ENCODE assay signal across 8 cellular contexts in the genomic region with DNA sequence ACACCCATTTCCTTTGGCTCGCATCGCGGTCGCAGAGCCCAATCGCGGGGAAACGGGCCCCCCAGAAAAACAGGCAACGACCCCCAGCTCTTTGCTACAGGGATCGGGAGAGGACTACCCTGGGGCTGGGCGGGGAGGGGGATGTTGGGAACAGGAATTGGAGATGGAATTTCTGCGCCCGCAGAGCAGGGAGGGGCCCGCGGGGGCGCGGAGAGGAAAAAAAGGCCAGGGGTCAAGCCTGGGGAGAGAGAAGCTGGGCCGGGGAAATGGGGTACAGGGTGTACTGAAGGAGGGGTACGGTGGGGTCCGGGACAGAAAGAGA. TPM values are rescaled to one million over a fixed set of nuclear protein-coding genes. Genes with fewer than 3 reads are reported as not detected.
DNase-seq lines count a peak whose midpoint lies in the region; ATAC-seq, FAIRE-seq and TF ChIP-seq lines count a peak whose summit lies in the region.

No MANE protein-coding gene starts in this region.

- no peak overlapping the region for H3K27ac ChIP-seq in CD4-positive, alpha-beta T cell (ENCODE audit: low read depth, low read length)
- H3K27ac ChIP-seq in OCI-LY3 (ENCODE audit: low read length): peak overlapping the region; percentile 53
- H3K27ac ChIP-seq in endothelial cell of umbilical vein (ENCODE audit: insufficient read depth, low read depth, low read length): peak overlapping the region; percentile 27
- H3K27ac ChIP-seq in neural progenitor cell: no peak overlapping the region

- H3K4me1 ChIP-seq in OCI-LY3 (ENCODE audit: low read length) (peaks cover 14% of the 10 kb centered on the region), endothelial cell of umbilical vein (ENCODE audit: control insufficient read depth, extremely low read depth, insufficient read depth, low read length) (peaks cover 20% of the 10 kb centered on the region), neural progenitor cell (peaks cover 29% of the 10 kb centered on the region)

- H2AFZ ChIP-seq in OCI-LY3 (ENCODE audit: low read depth, low read length): peak overlapping the region; percentile 87
- H2AFZ ChIP-seq in endothelial cell of umbilical vein (ENCODE audit: low read depth, low read length): peak overlapping the region; percentile 72
- H2AFZ ChIP-seq in neural progenitor cell (replicated peaks): peak overlapping the region; percentile 84

- ATAC-seq in CD4-positive, alpha-beta T cell (ENCODE audit: poor library complexity): no peak
- no peak for ATAC-seq in HG03432 (IDR thresholded peaks at IDR 0.05; ENCODE audit: unreplicated experiment)

- no peak for DNase-seq in CD4-positive, alpha-beta T cell
- DNase-seq in endothelial cell of umbilical vein (ENCODE audit: low read depth, low spot score) (no peak), neural progenitor cell (ENCODE audit: low spot score) (peak; percentile 61), HUDEP-2 (lab: John Stamatoyannopoulos, UW; ENCODE audit: unreplicated experiment in 76 of 76) (no peak), DMS53 (lab: John Stamatoyannopoulos, UW) (no peak), NCI-H187 (lab: John Stamatoyannopoulos, UW) (no peak)

- H3K79me2 ChIP-seq in OCI-LY3 (ENCODE audit: low read length): no peaks in the 10 kb centered on the region; the same call in 1 of the 2 replicates
- peaks cover 2% of the 10 kb centered on the region for H3K79me2 ChIP-seq in endothelial cell of umbilical vein (ENCODE audit: control insufficient read depth, insufficient read depth, low read length)
- peaks cover 70% of the 10 kb centered on the region for H3K79me2 ChIP-seq in neural progenitor cell (ENCODE audit: low read depth)

- no peaks in the 10 kb centered on the region for H3K9me3 ChIP-seq in CD4-positive, alpha-beta T cell (ENCODE audit: control insufficient read depth, low read length)
- no peaks in the 10 kb centered on the region for H3K9me3 ChIP-seq in OCI-LY3 (ENCODE audit: insufficient read depth, low read length)
- H3K9me3 ChIP-seq in endothelial cell of umbilical vein (replicated peaks; ENCODE audit: control insufficient read depth, insufficient read depth, low read length): no peaks in the 10 kb centered on the region
- H3K9me3 ChIP-seq in neural progenitor cell (ENCODE audit: low read depth): no peaks in the 10 kb centered on the region

- POLR2A ChIA-PET in CD4-positive, alpha-beta T cell (lab: Charles Lee): interaction anchor here (1.1 kb wide), 1 partner anchor 8 kb away, joined by 3 read pairs; no protein-coding TSS in a partner anchor
- POLR2A ChIA-PET in endothelial cell of umbilical vein (lab: Charles Lee): no interaction called here

- no peaks in the 10 kb centered on the region for H3K9me1 ChIP-seq in endothelial cell of umbilical vein (replicated peaks; ENCODE audit: control insufficient read depth, extremely low read depth, insufficient read depth, low read length)

- H3F3A ChIP-seq in neural progenitor cell (ENCODE audit: low read depth): peaks cover 21% of the 10 kb centered on the region

- intact Hi-C loops in CD4-positive, alpha-beta T cell (cut with DNase I, micrococcal nuclease): loop anchor here (5.0 to 10.0 kb wide), 4 partner anchors 141 to 1423 kb away; partner anchors contain the start of genes BET1 (in 1 of the 2), CASD1 (in 1 of the 2) and VPS50 (in 1 of the 2)
- intact Hi-C loops in endothelial cell of umbilical vein (cut with micrococcal nuclease): loop anchor here (1.0 to 5.0 kb wide), 9 partner anchors 23 to 822 kb away; partner anchors contain the start of gene PPP1R9A

- H3K4me3 ChIP-seq in OCI-LY3 (ENCODE audit: low read length) (peak overlapping the region; percentile 93), endothelial cell of umbilical vein (replicated peaks in 1 of 3; ENCODE audit: insufficient read depth in 1 of 3, low read depth in 1 of 3, low read length in 3 of 3) (peak overlapping the region; percentile 70 to 98 (median 86)), neural progenitor cell (peak overlapping the region; percentile 80)

- no peak overlapping the region for H3K27ac Mint-ChIP-seq in CD4-positive, alpha-beta T cell
- peak overlapping the region; percentile 96 for H3K27ac Mint-ChIP-seq in neural progenitor cell

- CTCF ChIA-PET in CD4-positive, alpha-beta T cell (lab: Charles Lee): no interaction called here
- CTCF ChIA-PET in endothelial cell of umbilical vein (lab: Charles Lee): interaction anchor here (0.8 to 3.5 kb wide), 17 partner anchors 11 to 822 kb away, joined by 3 to 76 read pairs (median 4); no protein-coding TSS in a partner anchor

- peak overlapping the region; percentile 84 for H3K4me3 Mint-ChIP-seq in CD4-positive, alpha-beta T cell
- peak overlapping the region; percentile 91 for H3K4me3 Mint-ChIP-seq in neural progenitor cell

- H3K27me3 ChIP-seq in CD4-positive, alpha-beta T cell (ENCODE audit: control insufficient read depth, insufficient read depth, low read length): peaks cover 47% of the 10 kb centered on the region
- H3K27me3 ChIP-seq in OCI-LY3 (ENCODE audit: low read depth, low read length) (no peaks in the 10 kb centered on the region), endothelial cell of umbilical vein (ENCODE audit: control insufficient read depth in 2 of 2, insufficient read depth in 2 of 2, low read length in 2 of 2) (no peaks in the 10 kb centered on the region), neural progenitor cell (no peaks in the 10 kb centered on the region)

- peaks cover 7% of the 10 kb centered on the region; the same call in 1 of the 2 replicates for H4K20me1 ChIP-seq in OCI-LY3 (ENCODE audit: insufficient read depth, low read length)
- no peaks in the 10 kb centered on the region for H4K20me1 ChIP-seq in endothelial cell of umbilical vein (replicated peaks; ENCODE audit: control insufficient read depth, extremely low read depth, insufficient read depth, low read length)
- H4K20me1 ChIP-seq in neural progenitor cell (ENCODE audit: low read depth): peaks cover 36% of the 10 kb centered on the region

- no peak for FAIRE-seq in endothelial cell of umbilical vein (lab: Jason Lieb, UNC)

- dilution Hi-C loops in endothelial cell of umbilical vein (cut with MboI; ENCODE audit: extremely low pct_ligation_motif_present, low sequenced_read_pairs): no loop called here

- no peak for TF ChIP-seq CTCF in CD4-positive, alpha-beta T cell (IDR thresholded peaks at IDR 0.05)
- TF ChIP-seq CTCF in OCI-LY3 (IDR thresholded peaks at IDR 0.05; ENCODE audit: low read depth, low read length) (no peak), endothelial cell of umbilical vein (IDR thresholded peaks at IDR 0.05; ENCODE audit: extremely low read depth in 1 of 2, insufficient read depth in 1 of 2, low read depth in 1 of 2, low read length in 2 of 2) (no peak), neural progenitor cell (IDR thresholded peaks at IDR 0.05) (no peak)

- no peaks in the 10 kb centered on the region for H3K36me3 Mint-ChIP-seq in CD4-positive, alpha-beta T cell (ENCODE audit: low read depth)
- H3K36me3 Mint-ChIP-seq in neural progenitor cell: no peaks in the 10 kb centered on the region

- H3K4me2 ChIP-seq in OCI-LY3 (ENCODE audit: low read length) (peak overlapping the region; percentile 76), endothelial cell of umbilical vein (ENCODE audit: insufficient read depth, low read length) (peak overlapping the region; percentile 98), neural progenitor cell (peak overlapping the region; percentile 90)

- BruUV-seq in endothelial cell of umbilical vein (replicated peaks; lab: Mats Ljungman, UMichigan): no TSS peak

- peaks cover 56% of the 10 kb centered on the region for H3K27me3 Mint-ChIP-seq in CD4-positive, alpha-beta T cell
- H3K27me3 Mint-ChIP-seq in neural progenitor cell (ENCODE audit: insufficient read depth, low read depth): peaks cover 10% of the 10 kb centered on the region

- H3K36me3 ChIP-seq in OCI-LY3 (replicated peaks; ENCODE audit: low read depth, low read length) (no peaks in the 10 kb centered on the region), endothelial cell of umbilical vein (ENCODE audit: control insufficient read depth in 2 of 2, extremely low read depth in 1 of 2, insufficient read depth in 2 of 2, low read length in 2 of 2) (no peaks in the 10 kb centered on the region), neural progenitor cell (no peaks in the 10 kb centered on the region)

- peak overlapping the region; percentile 80 for H3K9ac ChIP-seq in OCI-LY3 (ENCODE audit: low read length)
- peak overlapping the region; percentile 91 for H3K9ac ChIP-seq in endothelial cell of umbilical vein (replicated peaks; ENCODE audit: extremely low read depth, insufficient read depth, low read length)
- H3K9ac ChIP-seq in neural progenitor cell: peak overlapping the region; percentile 25

- H3K9me3 Mint-ChIP-seq in CD4-positive, alpha-beta T cell: no peaks in the 10 kb centered on the region
- peaks cover 16% of the 10 kb centered on the region for H3K9me3 Mint-ChIP-seq in neural progenitor cell

- peaks cover 21% of the 10 kb centered on the region for H3K4me1 Mint-ChIP-seq in CD4-positive, alpha-beta T cell (ENCODE audit: low read depth)
- H3K4me1 Mint-ChIP-seq in neural progenitor cell: peaks cover 29% of the 10 kb centered on the region

- no peak for TF ChIP-seq POLR2A in endothelial cell of umbilical vein (IDR thresholded peaks at IDR 0.05; ENCODE audit: low read depth, low read length)

TF ChIP-seq in endothelial cell of umbilical vein, 7 proteins besides CTCF, POLR2A, EP300 and RAD21 (continues in another document):
- TF ChIP-seq POLR2AphosphoS5 (IDR thresholded peaks at IDR 0.05; ENCODE audit: insufficient read depth, low read depth, low read length) (no peak), JUN (IDR thresholded peaks at IDR 0.05; ENCODE audit: borderline replicate concordance, insufficient read depth, insufficient read length, low read depth) (no peak), MAX (IDR thresholded peaks at IDR 0.05; ENCODE audit: insufficient read depth, insufficient read length) (no peak), GATA2 (IDR thresholded peaks at IDR 0.05; ENCODE audit: insufficient read depth, insufficient read length, low read depth, low read length) (no peak), EZH2 (IDR thresholded peaks at IDR 0.05; ENCODE audit: borderline replicate concordance, low read depth, low read length, severe bottlenecking) (no peak), MYC (IDR thresholded peaks at IDR 0.05; ENCODE audit: low read depth, low read length) (no peak)

RNA-seq across cellular contexts. Expression of gene SGCE, which starts 0.4 kb away (rescaled TPM):
- total RNA-seq in CD4-positive, alpha-beta T cell: under 1 TPM in 1 of 2 experiments, not detected in 1; 0.31 TPM
- total RNA-seq in endothelial cell of umbilical vein (53.3 and 57.7 TPM in 2 replicates), neural progenitor cell (ENCODE audit: low replicate concordance) (74.1 and 169 TPM in 2 replicates)
- 37.3 and 46.8 TPM in 2 replicates for polyA plus RNA-seq in endothelial cell of umbilical vein
- polyA plus RNA-seq in endothelial cell of umbilical vein (2011; cell fraction: cytosol; rRNA removed): 44.6 and 50.3 TPM in 2 replicates
- polyA plus RNA-seq in endothelial cell of umbilical vein (2011; cell fraction: nucleus; rRNA removed): 58.1 and 61.0 TPM in 2 replicates
- polyA plus RNA-seq in endothelial cell of umbilical vein (2012): 30.9 and 33.5 TPM in 2 replicates
- polyA minus RNA-seq in endothelial cell of umbilical vein: 49.8 and 73.8 TPM in 2 replicates
- polyA minus RNA-seq in endothelial cell of umbilical vein (2011; cell fraction: cytosol; rRNA and poly(A)+ RNA removed): 12.0 TPM
- polyA minus RNA-seq in endothelial cell of umbilical vein (2011; cell fraction: nucleus; rRNA and poly(A)+ RNA removed): 86.0 and 103 TPM in 2 replicates

Comparison
In these comparisons a context has a peak if more than half of its experiments do, and no peak if none do; other contexts are left out.
1. H3K27ac ChIP-seq: peak in OCI-LY3 (single experiment) and endothelial cell of umbilical vein (single experiment); none in CD4-positive, alpha-beta T cell (single experiment) and neural progenitor cell (single experiment).
2. H3K9ac ChIP-seq: peak in every context shown above with its lines; median percentile 91 in endothelial cell of umbilical vein; 80 in OCI-LY3; 25 in neural progenitor cell.
3. RNA of gene SGCE, which starts 0.4 kb away (total RNA-seq): 74.1 to 169 TPM in neural progenitor cell and 53.3 to 57.7 TPM in endothelial cell of umbilical vein; 0.31 TPM in CD4-positive, alpha-beta T cell; every median in the first group is over 10 times any median in the second.
4. Peak in every context shown above with its lines, with median percentiles within 50 percentile points of each other: H2AFZ ChIP-seq, H3K4me2 ChIP-seq and H3K4me3 ChIP-seq.